Comparison of ENCODE assay signal across 32 cellular contexts in genomic region chr20:46898433-46898832, GRCh38. TPM values are rescaled to one million over a fixed set of nuclear protein-coding genes. Genes with fewer than 3 reads are reported as not detected.
A peak's percentile ranks its signal among the peaks of the same experiment; 100 is the strongest.
DNase-seq lines count a peak whose midpoint lies in the region; ATAC-seq and TF ChIP-seq lines count a peak whose summit lies in the region.
"Had no signal": no experiment of that assay in that cellular context is flagged by ENCODE, and none has a peak within 500 bp of the region (broad histone marks: within the 10 kb centered on the region; RNA-seq: fewer than 3 reads in every experiment).

No MANE protein-coding gene starts in this region.

- peaks cover 2% of the 10 kb centered on the region for H3K27me3 Mint-ChIP-seq in glutamatergic neuron (ENCODE audit: unreplicated experiment)

- TF ChIP-seq CTCF in KMS-11 (conservative IDR thresholded peaks at IDR 0.05; ENCODE audit: low read depth, low read length) (no peak), glutamatergic neuron (IDR thresholded peaks at IDR 0.05; ENCODE audit: partially characterized antibody, unreplicated experiment) (no peak)

- H2AFZ ChIP-seq in ACC112 (ENCODE audit: low read length, unreplicated experiment) (no peak overlapping the region), KMS-11 (ENCODE audit: low read depth) (no peak overlapping the region)
- H2AFZ ChIP-seq: hepatocyte had no signal

- H3K9me3 Mint-ChIP-seq in glutamatergic neuron (ENCODE audit: unreplicated experiment), result peaks cover 5% of the 10 kb centered on the region
- H3K9me3 Mint-ChIP-seq: activated CD4-positive, alpha-beta memory T cell treated with anti-CD3 and anti-CD28 coated beads, Interleukin-2, amount 10 ng/mL, durations not matched to agents 7 days and 5 days; effector memory CD8-positive, alpha-beta T cell; stimulated activated naive CD8-positive, alpha-beta T cell treated with anti-CD3 and anti-CD28 coated beads, Interleukin-15, Interleukin-2, amounts not matched to agents 100 ng/mL and 50 ng/mL, for 24 hours had no signal

- H3K9ac ChIP-seq in KMS-11, result peak overlapping the region; percentile 96
- H3K9ac ChIP-seq: SK-N-SH had no signal

- H3K27ac ChIP-seq in ACC112 (ENCODE audit: low read depth, low read length) (no peak overlapping the region), KMS-11 (peak overlapping the region; percentile 91)
- H3K27ac ChIP-seq: A549, cardiac muscle cell, foreskin keratinocyte, hepatocyte had no signal

- H3K4me1 Mint-ChIP-seq in glutamatergic neuron (ENCODE audit: low read depth, unreplicated experiment), result peaks cover 45% of the 10 kb centered on the region
- H3K4me1 Mint-ChIP-seq: activated CD4-positive, alpha-beta memory T cell treated with anti-CD3 and anti-CD28 coated beads, Interleukin-2, amount 10 ng/mL, durations not matched to agents 7 days and 5 days had no signal

- peak overlapping the region; percentile 67 for H3K4me3 ChIP-seq in ACC112 (ENCODE audit: low read depth, low read length)
- H3K4me3 ChIP-seq in KMS-11 (IDR thresholded peaks at IDR 0.05; ENCODE audit: insufficient read depth, low read depth, low read length), result no peak overlapping the region
- H3K4me3 ChIP-seq: A549, cardiac muscle cell, esophagus muscularis mucosa, hepatocyte had no signal

- H3K4me2 ChIP-seq in KMS-11, result peak overlapping the region; percentile 96
- H3K4me2 ChIP-seq: A549, SK-N-SH had no signal

- H3K27me3 ChIP-seq in ACC112 (ENCODE audit: insufficient read depth, low read length) (peaks cover 78% of the 10 kb centered on the region), KMS-11 (ENCODE audit: insufficient read depth, low read depth) (no peaks in the 10 kb centered on the region)

- H3K36me3 ChIP-seq in ACC112 (ENCODE audit: insufficient read depth, low read length) (no peaks in the 10 kb centered on the region), KMS-11 (ENCODE audit: insufficient read depth) (no peaks in the 10 kb centered on the region; the same call in 1 of the 2 replicates)
- H3K36me3 ChIP-seq: BE2C, cardiac muscle cell, esophagus muscularis mucosa had no signal

- H3K79me2 ChIP-seq in ACC112 (ENCODE audit: control insufficient read depth, insufficient read depth, low read length, unreplicated experiment), result no peaks in the 10 kb centered on the region
- peaks cover 95% of the 10 kb centered on the region for H3K79me2 ChIP-seq in KMS-11 (ENCODE audit: insufficient read depth, low read depth)
- H3K79me2 ChIP-seq: hepatocyte had no signal

- H3K4me1 ChIP-seq in ACC112 (ENCODE audit: control insufficient read depth, insufficient read depth, low read length, unreplicated experiment) (no peaks in the 10 kb centered on the region), KMS-11 (ENCODE audit: low read depth, poor library complexity, severe bottlenecking) (peaks cover 26% of the 10 kb centered on the region)
- H3K4me1 ChIP-seq: BE2C, foreskin keratinocyte had no signal

- no peak overlapping the region for H3K27ac Mint-ChIP-seq in glutamatergic neuron (ENCODE audit: unreplicated experiment)
- H3K27ac Mint-ChIP-seq: activated CD4-positive, alpha-beta memory T cell treated with anti-CD3 and anti-CD28 coated beads, Interleukin-2, amount 10 ng/mL, durations not matched to agents 7 days and 5 days; activated naive CD8-positive, alpha-beta T cell; effector memory CD8-positive, alpha-beta T cell; stimulated activated naive CD8-positive, alpha-beta T cell treated with anti-CD3 and anti-CD28 coated beads, Interleukin-15, Interleukin-2, amounts not matched to agents 100 ng/mL and 50 ng/mL, for 24 hours; T-helper 17 cell had no signal

- no peak for ATAC-seq in GM19395 (IDR thresholded peaks at IDR 0.05; ENCODE audit: unreplicated experiment)
- no peak for ATAC-seq in sciatic nerve
- ATAC-seq: A549; effector memory CD8-positive, alpha-beta T cell; foreskin keratinocyte; left lobe of liver; T-helper 17 cell had no signal

- H3K36me3 Mint-ChIP-seq in glutamatergic neuron (ENCODE audit: unreplicated experiment), result no peaks in the 10 kb centered on the region
- H3K36me3 Mint-ChIP-seq: activated naive CD8-positive, alpha-beta T cell had no signal

- peak; percentile 71 for DNase-seq in NCI-H748 (lab: John Stamatoyannopoulos, UW; ENCODE audit: unreplicated experiment)
- no peak for DNase-seq in glutamatergic neuron
- DNase-seq in sciatic nerve (ENCODE audit: low spot score), result no peak
- DNase-seq in activated CD4-positive, alpha-beta T cell treated with anti-CD3 and anti-CD28 coated beads, Interleukin-2, amount 50 U/mL, for 4 hours, result no peak
- DNase-seq in islet precursor cell, result no peak
- DNase-seq: activated CD4-positive, alpha-beta memory T cell treated with anti-CD3 and anti-CD28 coated beads, Interleukin-2, amount 10 ng/mL, durations not matched to agents 7 days and 5 days; activated CD4-positive, CD25-positive, alpha-beta regulatory T cell treated with anti-CD3 and anti-CD28 coated beads, Interleukin-2, amount 50 U/mL, for 72 hours; activated effector memory CD4-positive, alpha-beta T cell treated with Interleukin-2 at 50 U/mL for 16 hours; aorta; BE2C; cortex of kidney; DMS53; effector memory CD8-positive, alpha-beta T cell; foreskin keratinocyte; IMR-90; mesenchymal stem cell; NCI-H1105; SK-N-SH; T-helper 17 cell had no signal

- intact Hi-C loops in sciatic nerve (cut with DNase I), result no loop called here

- H3K4me3 Mint-ChIP-seq in glutamatergic neuron (ENCODE audit: unreplicated experiment), result peak overlapping the region; percentile 87
- H3K4me3 Mint-ChIP-seq: activated CD4-positive, alpha-beta memory T cell treated with anti-CD3 and anti-CD28 coated beads, Interleukin-2, amount 10 ng/mL, durations not matched to agents 7 days and 5 days; activated naive CD8-positive, alpha-beta T cell; effector memory CD8-positive, alpha-beta T cell; stimulated activated naive CD8-positive, alpha-beta T cell treated with anti-CD3 and anti-CD28 coated beads, Interleukin-15, Interleukin-2, amounts not matched to agents 100 ng/mL and 50 ng/mL, for 24 hours; T-helper 17 cell had no signal

- 0 out of 2 replicates have a peak, but pooled peaks cover 15% of the 10 kb centered on the region for H4K20me1 ChIP-seq in KMS-11 (ENCODE audit: insufficient read depth)

RNA-seq across cellular contexts. Expression of gene EYA2, which starts 3.8 kb away (rescaled TPM):
- total RNA-seq in glutamatergic neuron (ENCODE audit: unreplicated experiment) (94.1 TPM), sciatic nerve (24.4 TPM)
- total RNA-seq: foreskin keratinocyte, G401, myocyte, pulmonary artery endothelial cell had no signal
